In the genomic region with DNA sequence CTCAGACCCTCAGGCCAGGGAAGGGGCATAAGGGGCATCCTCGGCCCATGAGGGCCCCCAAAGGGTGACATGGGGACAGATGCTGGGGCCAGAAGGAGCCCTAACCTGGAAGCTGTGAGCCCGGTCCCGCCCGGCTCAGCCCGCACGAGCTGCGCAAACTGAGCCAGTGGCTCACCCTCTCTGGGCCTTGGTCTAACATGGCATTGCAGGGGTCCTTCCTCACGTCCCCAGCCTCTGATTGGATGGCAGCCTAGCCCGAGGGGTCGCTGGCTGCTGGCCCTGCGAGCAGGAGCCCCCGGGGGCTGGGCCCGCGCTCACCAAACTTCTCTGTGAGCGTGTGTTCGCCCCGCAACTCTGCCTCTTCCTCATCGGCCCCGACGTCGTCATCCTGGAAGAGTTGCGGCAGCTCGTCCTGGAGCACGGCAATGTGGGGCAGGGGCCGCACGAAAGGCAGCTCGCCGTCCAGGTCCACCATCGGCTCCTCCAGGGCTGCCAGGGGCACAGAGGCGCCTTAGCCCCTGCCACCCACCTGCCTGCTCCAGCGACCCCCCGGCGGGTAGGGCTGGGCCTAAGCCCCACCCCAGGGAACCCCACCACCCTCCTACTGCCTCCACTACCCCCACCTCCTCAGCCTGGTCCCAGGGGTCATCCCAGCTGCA, we compare ENCODE assay signal across 22 cellular contexts. TPM values are rescaled to one million over a fixed set of nuclear protein-coding genes. Genes with fewer than 3 reads are reported as not detected.
DNase-seq lines count a peak whose midpoint lies in the region; ATAC-seq, FAIRE-seq and TF ChIP-seq lines count a peak whose summit lies in the region.
"Had no signal": no experiment of that assay in that cellular context is flagged by ENCODE, and none has a peak within 500 bp of the region (broad histone marks: within the 10 kb centered on the region; RNA-seq: fewer than 3 reads in every experiment).

No MANE protein-coding gene starts in this region.

- H3K4me3 ChIP-seq in HepG2 (replicated peaks in 1 of 3; ENCODE audit: insufficient read depth in 1 of 3, low read depth in 2 of 3, low read length in 3 of 3) (no peak overlapping the region), right lobe of liver (no peak overlapping the region), HCT116 (replicated peaks in 1 of 2; ENCODE audit: low read depth in 1 of 2, low read length in 2 of 2) (no peak overlapping the region), H1 (ENCODE audit: extremely low read depth in 1 of 4, insufficient read depth in 2 of 4, low read depth in 3 of 4, low read length in 4 of 4) (no peak overlapping the region)
- H3K4me3 ChIP-seq: A549; BLaER1 treated with 17β-estradiol and CSF1 and Interleukin-3, amounts not matched to agents 10 nM and 100 nM; GM12878 had no signal

- no peaks in the 10 kb centered on the region for H3K9me2 ChIP-seq in HCT116 (ENCODE audit: insufficient read depth)

- H3K4me1 ChIP-seq in HepG2 (ENCODE audit: insufficient read depth, low read length) (no peaks in the 10 kb centered on the region), right lobe of liver (no peaks in the 10 kb centered on the region), HCT116 (ENCODE audit: control insufficient read depth in 1 of 2, insufficient read depth in 2 of 2, low read length in 2 of 2) (peaks cover 20 to 69% of the 10 kb centered on the region in 2 experiments), H1 (replicated peaks in 1 of 4; ENCODE audit: control insufficient read depth in 3 of 4, insufficient read depth in 4 of 4, low read length in 3 of 4) (no peaks in the 10 kb centered on the region)
- H3K4me1 ChIP-seq: Caco-2 had no signal

- TF ChIP-seq POLR2A in HepG2 (IDR thresholded peaks at IDR 0.05; ENCODE audit: insufficient read depth in 1 of 2, low read depth in 2 of 2, low read length in 2 of 2) (no peak), right lobe of liver (IDR thresholded peaks at IDR 0.05) (no peak), HCT116 (IDR thresholded peaks at IDR 0.05; ENCODE audit: borderline replicate concordance, extremely low read depth, insufficient read depth, insufficient read length) (no peak), H1 (IDR thresholded peaks at IDR 0.05; ENCODE audit: control extremely low read depth in 1 of 2, low read depth in 2 of 2, low read length in 2 of 2) (no peak)

- no peak overlapping the region for H3K18ac ChIP-seq in H1 (ENCODE audit: extremely low read depth, low read length)

- no peak overlapping the region for H3K56ac ChIP-seq in H1 (replicated peaks; ENCODE audit: insufficient read length, low read depth, low read length)

- 20% methylated on average over 1 of the region's 33 CpGs for WGBS in HepG2 (ENCODE audit: low lambda C conversion rate)
- no CpG with 5 or more reads among the region's 33 CpGs for WGBS in right lobe of liver (ENCODE audit: insufficient coverage, low coverage, low lambda C conversion rate, missing lambda C conversion rate)
- WGBS in H1 (ENCODE audit: extremely low coverage in 1 of 2, insufficient coverage in 1 of 2, insufficient read length in 1 of 2, insufficient replicate concordance in 2 of 2, low coverage in 1 of 2, low lambda C conversion rate in 2 of 2, missing lambda C conversion rate in 1 of 2), 2 experiments, result 95% methylated on average over 21 of the region's 33 CpGs; no CpG with 5 or more reads in 1 of the 2 experiments

- peak overlapping the region; percentile 19; the same call in 1 of the 2 replicates for H4K8ac ChIP-seq in H1 (ENCODE audit: extremely low read depth, insufficient read depth, low read length)

- TF ChIP-seq CTCF in HepG2 (CRISPR knock-in tag; IDR thresholded peaks at IDR 0.05), result no peak
- TF ChIP-seq CTCF in right lobe of liver (IDR thresholded peaks at IDR 0.05), result no peak
- no peak for TF ChIP-seq CTCF in HCT116 (IDR thresholded peaks at IDR 0.05 in 2 of 3, conservative IDR thresholded peaks at IDR 0.05 in 1 of 3; ENCODE audit: borderline replicate concordance in 1 of 3, insufficient read depth in 1 of 3, low read depth in 2 of 3, low read length in 2 of 3)
- TF ChIP-seq CTCF in H1 (IDR thresholded peaks at IDR 0.05; ENCODE audit: control extremely low read depth in 1 of 3, insufficient read depth in 1 of 3, low read depth in 1 of 3, low read length in 3 of 3), result no peak

- H3K4ac ChIP-seq in H1 (replicated peaks; ENCODE audit: insufficient read length, low read depth, low read length), result no peak overlapping the region

- no peak overlapping the region for H2BK15ac ChIP-seq in H1 (ENCODE audit: low read length)

- no peak for TF ChIP-seq RAD21 in HepG2 (CRISPR knock-in tag; IDR thresholded peaks at IDR 0.05)
- no peak for TF ChIP-seq RAD21 in HCT116 (IDR thresholded peaks at IDR 0.05; ENCODE audit: low read depth)
- TF ChIP-seq RAD21 in H1 (IDR thresholded peaks at IDR 0.05 in 1 of 2, conservative IDR thresholded peaks at IDR 0.05 in 1 of 2; ENCODE audit: low read depth in 2 of 2, low read length in 2 of 2), result no peak

- in situ Hi-C loops in HepG2 (cut with HindIII; ENCODE audit: extremely low pct_ligation_motif_present, low pct_unique_long_range_greater_than_20kb), result no loop called here

- DNase-seq in HepG2 (ENCODE audit: low spot score), result no peak
- DNase-seq in right lobe of liver, result no peak
- no peak for DNase-seq in HCT116 (ENCODE audit: low read depth, low spot score)
- DNase-seq in H1 (ENCODE audit: low read depth in 1 of 2, low spot score in 2 of 2), result no peak
- no peak for DNase-seq in caudate nucleus (lab: John Stamatoyannopoulos, UW)
- DNase-seq in DMS79 treated with DMSO at 0.1 percent for 48 hours (lab: John Stamatoyannopoulos, UW), result no peak
- DNase-seq: AML-193; Caco-2; Calu3; CD4-positive, alpha-beta T cell; CD8-positive, alpha-beta T cell; DND-41; EL; GDM1 had no signal

- H2BK120ac ChIP-seq in H1 (replicated peaks; ENCODE audit: low read depth, low read length), result no peak overlapping the region

- H3K36me3 ChIP-seq in HepG2 (replicated peaks in 1 of 2; ENCODE audit: control insufficient read depth in 1 of 2, insufficient read depth in 2 of 2, low read length in 2 of 2) (no peaks in the 10 kb centered on the region), right lobe of liver (no peaks in the 10 kb centered on the region), HCT116 (ENCODE audit: control insufficient read depth in 1 of 2, insufficient read depth in 2 of 2, low read length in 2 of 2) (no peaks in the 10 kb centered on the region), H1 (ENCODE audit: control insufficient read depth in 2 of 4, insufficient read depth in 4 of 4, low read length in 3 of 4) (no peaks in the 10 kb centered on the region)

- no peaks in the 10 kb centered on the region for H3K79me2 ChIP-seq in HepG2 (ENCODE audit: insufficient read depth, low read length)
- no peaks in the 10 kb centered on the region for H3K79me2 ChIP-seq in HCT116 (ENCODE audit: insufficient read depth, low read length)
- H3K79me2 ChIP-seq in H1 (ENCODE audit: control insufficient read depth in 1 of 2, insufficient read depth in 2 of 2, low read length in 2 of 2), result no peaks in the 10 kb centered on the region

- H3K9me3 ChIP-seq in HepG2 (ENCODE audit: low read length), result no peaks in the 10 kb centered on the region
- H3K9me3 ChIP-seq in right lobe of liver, result no peaks in the 10 kb centered on the region
- no peaks in the 10 kb centered on the region for H3K9me3 ChIP-seq in HCT116 (ENCODE audit: control insufficient read depth in 1 of 2, insufficient read depth in 1 of 2, low read depth in 1 of 2, low read length in 2 of 2)
- H3K9me3 ChIP-seq in H1 (ENCODE audit: insufficient read depth in 2 of 2, low read depth in 1 of 2, low read length in 1 of 2), result no peaks in the 10 kb centered on the region
- H3K9me3 ChIP-seq: A549, Caco-2 had no signal

- RAD21 ChIA-PET in HCT116 (lab: Charles Lee; ENCODE audit: low non-redundant PET in 1 of 2, low total read pairs in 2 of 2, uncharacterized antibody in 2 of 2, unreplicated experiment in 2 of 2), result no interaction called here

- H4K20me1 ChIP-seq in HepG2 (ENCODE audit: insufficient read depth, low read length) (no peaks in the 10 kb centered on the region), HCT116 (ENCODE audit: insufficient read depth) (no peaks in the 10 kb centered on the region), H1 (replicated peaks in 1 of 2; ENCODE audit: control insufficient read depth in 1 of 2, insufficient read depth in 2 of 2, low read length in 2 of 2) (peaks cover 0 to 12% of the 10 kb centered on the region in 2 experiments)

- no peak overlapping the region for H4K5ac ChIP-seq in H1 (ENCODE audit: insufficient read length, low read depth, low read length)

- H4K91ac ChIP-seq in H1 (replicated peaks; ENCODE audit: insufficient read length, low read length), result no peak overlapping the region

- BruUV-seq in HepG2 (replicated peaks; lab: Mats Ljungman, UMichigan) (no TSS peak), HCT116 (replicated peaks; lab: Mats Ljungman, UMichigan) (no TSS peak)

- FAIRE-seq in HepG2 (lab: Jason Lieb, UNC) (no peak), H1 (lab: Jason Lieb, UNC) (no peak)
- FAIRE-seq: A549, D721Med, GM12878, GM12892, GM18507 had no signal

- H3K27ac ChIP-seq in HepG2 (ENCODE audit: extremely low read length, insufficient read depth, low read length), result no peak overlapping the region
- H3K27ac ChIP-seq in right lobe of liver, result no peak overlapping the region
- no peak overlapping the region; the same call in 1 of the 2 replicates for H3K27ac ChIP-seq in HCT116 (ENCODE audit: low read depth, low read length)
- H3K27ac ChIP-seq in H1 (ENCODE audit: low read depth, low read length), result no peak overlapping the region
- H3K27ac ChIP-seq in caudate nucleus (ENCODE audit: low read depth, low read length), result no peak overlapping the region
- H3K27ac ChIP-seq: 22Rv1; BLaER1 treated with 17β-estradiol and CSF1 and Interleukin-3, amounts not matched to agents 10 nM and 100 nM; C4-2B had no signal

- no peaks in the 10 kb centered on the region for H3K79me1 ChIP-seq in H1 (ENCODE audit: low read depth, low read length)

- no peak overlapping the region for H3K14ac ChIP-seq in H1 (ENCODE audit: insufficient read length)

- H2AK5ac ChIP-seq in H1 (ENCODE audit: low read depth, low read length), result no peak overlapping the region

- TF ChIP-seq EP300 in HepG2 (IDR thresholded peaks at IDR 0.05; ENCODE audit: low read depth in 2 of 2, low read length in 2 of 2), result no peak
- TF ChIP-seq EP300 in HepG2 (CRISPR knock-in tag; IDR thresholded peaks at IDR 0.05; ENCODE audit: borderline replicate concordance), result no peak
- TF ChIP-seq EP300 in H1 (IDR thresholded peaks at IDR 0.05; ENCODE audit: borderline replicate concordance in 1 of 2, low read depth in 2 of 2, low read length in 2 of 2), result no peak

- no peaks in the 10 kb centered on the region for H3K23me2 ChIP-seq in H1 (ENCODE audit: low read depth, low read length)

- no peak overlapping the region for H2BK12ac ChIP-seq in H1 (ENCODE audit: low read depth, low read length)

- H3K9ac ChIP-seq in HepG2 (ENCODE audit: insufficient read depth, low read depth, low read length), result no peak overlapping the region
- H3K9ac ChIP-seq in HCT116 (ENCODE audit: low read length), result no peak overlapping the region; the same call in 1 of the 2 replicates
- H3K9ac ChIP-seq in H1 (replicated peaks in 1 of 4; ENCODE audit: extremely low read depth in 1 of 4, low read depth in 3 of 4, low read length in 3 of 4), result no peak overlapping the region

- POLR2A ChIA-PET in HepG2 (lab: Yijun Ruan, JAX) (no interaction called here), HCT116 (lab: Charles Lee) (no interaction called here), H1 (lab: Charles Lee; ENCODE audit: partially characterized antibody) (no interaction called here)

- no peak overlapping the region for H3K23ac ChIP-seq in H1 (ENCODE audit: insufficient read length)

- H3K27me3 ChIP-seq in HepG2 (ENCODE audit: control insufficient read depth in 1 of 2, insufficient read depth in 2 of 2, low read length in 2 of 2), result peaks cover 2 to 19% of the 10 kb centered on the region in 2 experiments; a peak in 3 of 5 replicates
- no peaks in the 10 kb centered on the region for H3K27me3 ChIP-seq in right lobe of liver
- H3K27me3 ChIP-seq in HCT116 (ENCODE audit: insufficient read depth, low read length), result no peaks in the 10 kb centered on the region
- no peaks in the 10 kb centered on the region for H3K27me3 ChIP-seq in H1 (replicated peaks in 1 of 4; ENCODE audit: control insufficient read depth in 3 of 4, extremely low read depth in 1 of 4, insufficient read depth in 3 of 4, low read length in 3 of 4)
- H3K27me3 ChIP-seq: BLaER1 treated with 17β-estradiol and CSF1 and Interleukin-3, amounts not matched to agents 10 nM and 100 nM had no signal

- H2BK20ac ChIP-seq in H1 (ENCODE audit: low read length), result no peak overlapping the region

- ATAC-seq in HepG2, result no peak
- no peak for ATAC-seq in right lobe of liver
- no peak for ATAC-seq in HCT116
- ATAC-seq: CD8-positive, alpha-beta T cell; GM12878 had no signal

- H3K4me2 ChIP-seq in HepG2 (ENCODE audit: low read depth, low read length) (no peak overlapping the region), HCT116 (ENCODE audit: low read length) (peak overlapping the region; percentile 78; the same call in 1 of the 2 replicates), H1 (ENCODE audit: insufficient read depth in 1 of 2, low read depth in 2 of 2, low read length in 2 of 2) (no peak overlapping the region)
- H3K4me2 ChIP-seq: A549 had no signal

- CTCF ChIA-PET in HepG2 (lab: Yijun Ruan, JAX; ENCODE audit: low intra/inter-chr PET ratio, low total read pairs) (no interaction called here), HCT116 (lab: Charles Lee) (no interaction called here), H1 (lab: Charles Lee; ENCODE audit: partially characterized antibody) (interaction anchor here (1.2 to 4.6 kb wide), 4 partner anchors 10 to 110 kb away, joined by 3 to 29 read pairs (median 10); no protein-coding TSS in a partner anchor)

- intact Hi-C loops in HepG2 (cut with micrococcal nuclease; ENCODE audit: unreplicated experiment), result no loop called here
- intact Hi-C loops in right lobe of liver (cut with DNase I), result no loop called here
- intact Hi-C loops in HCT116 (cut with micrococcal nuclease), result no loop called here

- H2BK5ac ChIP-seq in H1 (ENCODE audit: low read depth, low read length), result no peak overlapping the region

- H2AFZ ChIP-seq in HepG2 (ENCODE audit: low read length), result no peak overlapping the region
- H2AFZ ChIP-seq in HCT116 (ENCODE audit: low read depth, low read length, poor library complexity, severe bottlenecking), result no peak overlapping the region
- no peak overlapping the region for H2AFZ ChIP-seq in H1 (ENCODE audit: low read length)

RNA-seq across cellular contexts. Expression of a gene that starts 54.4 kb away (rescaled TPM):
- total RNA-seq in HepG2 (2016; rRNA removed; fragmentation: Illumina TruSeq; extraction: Trizol), result 15.9 and 20.3 TPM in 2 replicates
- total RNA-seq in HepG2 (2016; cell fraction: cytosol; rRNA removed; fragmentation: Illumina TruSeq; extraction: Trizol; ENCODE audit: low read depth), result 6.0 and 6.6 TPM in 2 replicates
- total RNA-seq in HepG2 (2016; cell fraction: insoluble cytoplasmic fraction; rRNA removed; fragmentation: Illumina TruSeq; extraction: Trizol), result 14.5 and 24.2 TPM in 2 replicates
- 7.4 and 7.6 TPM in 2 replicates for total RNA-seq in HepG2 (2016; cell fraction: membrane; rRNA removed; fragmentation: Illumina TruSeq; extraction: Trizol)
- 21.4 and 22.0 TPM in 2 replicates for total RNA-seq in HepG2 (2016; cell fraction: nucleus; rRNA removed; fragmentation: Illumina TruSeq; extraction: Trizol)
- polyA plus RNA-seq in HepG2 (2011; rRNA removed), result 39.9 and 59.7 TPM in 2 replicates
- polyA plus RNA-seq in HepG2 (2011; cell fraction: cytosol; rRNA removed), result 23.3 and 35.8 TPM in 2 replicates
- polyA plus RNA-seq in HepG2 (2011; cell fraction: nucleus; rRNA removed), result 382 and 454 TPM in 2 replicates
- 19.7 and 28.0 TPM in 2 replicates for polyA plus RNA-seq in HepG2 (2012)
- polyA plus RNA-seq in HepG2 (2016; cell fraction: cytosol; fragmentation: Illumina TruSeq; extraction: Trizol; ENCODE audit: low read depth), result 2.5 and 2.8 TPM in 2 replicates
- polyA plus RNA-seq in HepG2 (2016; cell fraction: insoluble cytoplasmic fraction; fragmentation: Illumina TruSeq; extraction: Trizol; ENCODE audit: low read depth), result 12.5 and 17.8 TPM in 2 replicates
- polyA plus RNA-seq in HepG2 (2016; cell fraction: membrane; fragmentation: Illumina TruSeq; extraction: Trizol; ENCODE audit: low read depth), result 4.2 and 4.8 TPM in 2 replicates
- 58.7 and 59.2 TPM in 2 replicates for polyA plus RNA-seq in HepG2 (2016; cell fraction: nucleus; fragmentation: Illumina TruSeq; extraction: Trizol; ENCODE audit: insufficient read depth, low read depth)
- 30.5 and 69.1 TPM in 2 replicates for polyA minus RNA-seq in HepG2 (2011; rRNA and poly(A)+ RNA removed; ENCODE audit: low replicate concordance)
- 13.4 and 17.4 TPM in 2 replicates for polyA minus RNA-seq in HepG2 (2011; cell fraction: cytosol; rRNA and poly(A)+ RNA removed)
- 38.4 and 41.6 TPM in 2 replicates for polyA minus RNA-seq in HepG2 (2011; cell fraction: nucleus; rRNA and poly(A)+ RNA removed)
- 10 to 100 TPM in 2 of 6 experiments, 1 to 10 TPM in 4; 2.1 to 16.3 (median 7.5) TPM for total RNA-seq in right lobe of liver
- 37.4 TPM for total RNA-seq in HCT116 (2021; ENCODE audit: unreplicated experiment)
- polyA plus RNA-seq in HCT116 (2012), result 29.5 and 34.9 TPM in 2 replicates
- total RNA-seq in H1 (2021; fragmentation: NEBNext Ultra II Directional; extraction: Animal tissue kit (Norgen Biotek cat#: 25700)), result 20.0 and 20.7 TPM in 2 replicates
- 18.3 and 25.0 TPM in 2 replicates for polyA plus RNA-seq in H1 (2011; rRNA removed)
- polyA plus RNA-seq in H1 (2011; cell fraction: cytosol; rRNA removed), result 20.5 TPM
- 55.6 TPM for polyA plus RNA-seq in H1 (2011; cell fraction: nucleus; rRNA removed)
- 11.4 to 18.1 TPM (median 16.6 TPM) in 4 replicates for polyA plus RNA-seq in H1 (2012, experiment 1 of 2)
- polyA plus RNA-seq in H1 (2012, experiment 2 of 2), result 15.7 TPM
- 8.9 TPM for polyA plus RNA-seq in H1 (2013, experiment 1 of 2)
- polyA plus RNA-seq in H1 (2013, experiment 2 of 2), result 7.8 TPM
- polyA minus RNA-seq in H1 (2011; rRNA and poly(A)+ RNA removed), result 32.5 and 33.4 TPM in 2 replicates
- polyA minus RNA-seq in H1 (2011; cell fraction: cytosol; rRNA and poly(A)+ RNA removed), result 10.1 TPM
- 24.2 TPM for polyA minus RNA-seq in H1 (2011; cell fraction: nucleus; rRNA and poly(A)+ RNA removed)
- total RNA-seq: CD8-positive, alpha-beta T cell; GM12878 had no signal
- polyA plus RNA-seq: GM12878 had no signal
